Comparison of ENCODE assay signal across 1 cellular context in the genomic region with DNA sequence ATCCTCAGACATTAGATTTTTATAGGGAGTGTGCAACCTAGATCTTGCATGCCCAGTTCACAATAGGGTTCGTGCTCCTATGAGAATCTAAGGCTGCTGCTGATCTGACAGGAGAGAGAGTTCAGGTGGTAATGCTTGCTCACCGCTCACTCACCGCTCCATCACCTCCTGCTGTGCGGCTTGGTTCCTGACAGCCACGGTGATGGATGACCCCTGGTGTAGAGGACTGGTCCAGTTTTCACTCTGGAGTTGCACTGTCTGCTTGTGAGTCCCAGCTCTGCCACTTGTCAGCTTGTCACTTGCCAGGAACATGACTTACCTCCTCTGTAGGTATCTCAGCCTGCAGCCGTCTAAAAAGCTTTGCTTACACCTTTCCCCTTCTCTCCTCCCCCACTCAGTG.
TF ChIP-seq lines count a peak whose summit lies in the region.

No MANE protein-coding gene starts in this region.

TF ChIP-seq in HepG2, 621 proteins besides CTCF, POLR2A, EP300 and RAD21 (continued from another document):
- TF ChIP-seq ZNF761 (CRISPR knock-in tag; conservative IDR thresholded peaks at IDR 0.05) (no peak), ARID2 (CRISPR knock-in tag; IDR thresholded peaks at IDR 0.05; ENCODE audit: borderline replicate concordance) (no peak), CBX5 (CRISPR knock-in tag; IDR thresholded peaks at IDR 0.05; ENCODE audit: borderline replicate concordance) (no peak)
